Comparison of ENCODE assay signal across 1 cellular context in the genomic region with DNA sequence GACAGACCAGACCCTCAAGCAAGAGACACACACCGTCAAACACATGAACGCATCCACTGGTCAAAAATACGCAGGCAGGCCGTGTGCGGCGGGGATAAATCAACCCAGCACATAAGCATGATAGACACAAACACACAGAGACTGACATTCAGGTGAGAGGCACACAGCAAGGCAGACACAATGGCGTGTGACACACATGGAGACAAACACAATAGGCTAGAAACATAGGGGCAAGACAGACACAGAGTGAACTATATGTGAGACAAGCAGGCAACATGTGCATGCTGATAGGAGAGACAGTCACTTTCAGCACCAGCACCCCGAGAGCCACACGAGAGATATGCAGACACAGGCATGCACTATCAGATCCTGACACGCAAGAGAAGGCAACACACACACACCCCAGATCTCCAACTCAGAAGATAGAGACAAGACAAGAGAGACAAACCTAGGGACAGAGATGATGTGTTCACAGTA.
A peak's percentile ranks its signal among the peaks of the same experiment; 100 is the strongest.
TF ChIP-seq lines count a peak whose summit lies in the region.

No MANE protein-coding gene starts in this region.

TF ChIP-seq in K562, 482 proteins besides CTCF, POLR2A, EP300 and RAD21 (continued from another document and continues in another):
- TF ChIP-seq, protein P1, sequence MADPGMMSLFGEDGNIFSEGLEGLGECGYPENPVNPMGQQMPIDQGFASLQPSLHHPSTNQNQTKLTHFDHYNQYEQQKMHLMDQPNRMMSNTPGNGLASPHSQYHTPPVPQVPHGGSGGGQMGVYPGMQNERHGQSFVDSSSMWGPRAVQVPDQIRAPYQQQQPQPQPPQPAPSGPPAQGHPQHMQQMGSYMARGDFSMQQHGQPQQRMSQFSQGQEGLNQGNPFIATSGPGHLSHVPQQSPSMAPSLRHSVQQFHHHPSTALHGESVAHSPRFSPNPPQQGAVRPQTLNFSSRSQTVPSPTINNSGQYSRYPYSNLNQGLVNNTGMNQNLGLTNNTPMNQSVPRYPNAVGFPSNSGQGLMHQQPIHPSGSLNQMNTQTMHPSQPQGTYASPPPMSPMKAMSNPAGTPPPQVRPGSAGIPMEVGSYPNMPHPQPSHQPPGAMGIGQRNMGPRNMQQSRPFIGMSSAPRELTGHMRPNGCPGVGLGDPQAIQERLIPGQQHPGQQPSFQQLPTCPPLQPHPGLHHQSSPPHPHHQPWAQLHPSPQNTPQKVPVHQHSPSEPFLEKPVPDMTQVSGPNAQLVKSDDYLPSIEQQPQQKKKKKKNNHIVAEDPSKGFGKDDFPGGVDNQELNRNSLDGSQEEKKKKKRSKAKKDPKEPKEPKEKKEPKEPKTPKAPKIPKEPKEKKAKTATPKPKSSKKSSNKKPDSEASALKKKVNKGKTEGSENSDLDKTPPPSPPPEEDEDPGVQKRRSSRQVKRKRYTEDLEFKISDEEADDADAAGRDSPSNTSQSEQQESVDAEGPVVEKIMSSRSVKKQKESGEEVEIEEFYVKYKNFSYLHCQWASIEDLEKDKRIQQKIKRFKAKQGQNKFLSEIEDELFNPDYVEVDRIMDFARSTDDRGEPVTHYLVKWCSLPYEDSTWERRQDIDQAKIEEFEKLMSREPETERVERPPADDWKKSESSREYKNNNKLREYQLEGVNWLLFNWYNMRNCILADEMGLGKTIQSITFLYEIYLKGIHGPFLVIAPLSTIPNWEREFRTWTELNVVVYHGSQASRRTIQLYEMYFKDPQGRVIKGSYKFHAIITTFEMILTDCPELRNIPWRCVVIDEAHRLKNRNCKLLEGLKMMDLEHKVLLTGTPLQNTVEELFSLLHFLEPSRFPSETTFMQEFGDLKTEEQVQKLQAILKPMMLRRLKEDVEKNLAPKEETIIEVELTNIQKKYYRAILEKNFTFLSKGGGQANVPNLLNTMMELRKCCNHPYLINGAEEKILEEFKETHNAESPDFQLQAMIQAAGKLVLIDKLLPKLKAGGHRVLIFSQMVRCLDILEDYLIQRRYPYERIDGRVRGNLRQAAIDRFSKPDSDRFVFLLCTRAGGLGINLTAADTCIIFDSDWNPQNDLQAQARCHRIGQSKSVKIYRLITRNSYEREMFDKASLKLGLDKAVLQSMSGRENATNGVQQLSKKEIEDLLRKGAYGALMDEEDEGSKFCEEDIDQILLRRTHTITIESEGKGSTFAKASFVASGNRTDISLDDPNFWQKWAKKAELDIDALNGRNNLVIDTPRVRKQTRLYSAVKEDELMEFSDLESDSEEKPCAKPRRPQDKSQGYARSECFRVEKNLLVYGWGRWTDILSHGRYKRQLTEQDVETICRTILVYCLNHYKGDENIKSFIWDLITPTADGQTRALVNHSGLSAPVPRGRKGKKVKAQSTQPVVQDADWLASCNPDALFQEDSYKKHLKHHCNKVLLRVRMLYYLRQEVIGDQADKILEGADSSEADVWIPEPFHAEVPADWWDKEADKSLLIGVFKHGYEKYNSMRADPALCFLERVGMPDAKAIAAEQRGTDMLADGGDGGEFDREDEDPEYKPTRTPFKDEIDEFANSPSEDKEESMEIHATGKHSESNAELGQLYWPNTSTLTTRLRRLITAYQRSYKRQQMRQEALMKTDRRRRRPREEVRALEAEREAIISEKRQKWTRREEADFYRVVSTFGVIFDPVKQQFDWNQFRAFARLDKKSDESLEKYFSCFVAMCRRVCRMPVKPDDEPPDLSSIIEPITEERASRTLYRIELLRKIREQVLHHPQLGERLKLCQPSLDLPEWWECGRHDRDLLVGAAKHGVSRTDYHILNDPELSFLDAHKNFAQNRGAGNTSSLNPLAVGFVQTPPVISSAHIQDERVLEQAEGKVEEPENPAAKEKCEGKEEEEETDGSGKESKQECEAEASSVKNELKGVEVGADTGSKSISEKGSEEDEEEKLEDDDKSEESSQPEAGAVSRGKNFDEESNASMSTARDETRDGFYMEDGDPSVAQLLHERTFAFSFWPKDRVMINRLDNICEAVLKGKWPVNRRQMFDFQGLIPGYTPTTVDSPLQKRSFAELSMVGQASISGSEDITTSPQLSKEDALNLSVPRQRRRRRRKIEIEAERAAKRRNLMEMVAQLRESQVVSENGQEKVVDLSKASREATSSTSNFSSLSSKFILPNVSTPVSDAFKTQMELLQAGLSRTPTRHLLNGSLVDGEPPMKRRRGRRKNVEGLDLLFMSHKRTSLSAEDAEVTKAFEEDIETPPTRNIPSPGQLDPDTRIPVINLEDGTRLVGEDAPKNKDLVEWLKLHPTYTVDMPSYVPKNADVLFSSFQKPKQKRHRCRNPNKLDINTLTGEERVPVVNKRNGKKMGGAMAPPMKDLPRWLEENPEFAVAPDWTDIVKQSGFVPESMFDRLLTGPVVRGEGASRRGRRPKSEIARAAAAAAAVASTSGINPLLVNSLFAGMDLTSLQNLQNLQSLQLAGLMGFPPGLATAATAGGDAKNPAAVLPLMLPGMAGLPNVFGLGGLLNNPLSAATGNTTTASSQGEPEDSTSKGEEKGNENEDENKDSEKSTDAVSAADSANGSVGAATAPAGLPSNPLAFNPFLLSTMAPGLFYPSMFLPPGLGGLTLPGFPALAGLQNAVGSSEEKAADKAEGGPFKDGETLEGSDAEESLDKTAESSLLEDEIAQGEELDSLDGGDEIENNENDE (IDR thresholded peaks at IDR 0.05; ENCODE audit: low read depth, low read length) = no peak
- TF ChIP-seq PCBP2 (IDR thresholded peaks at IDR 0.05; ENCODE audit: low read depth, low read length, poor library complexity, severe bottlenecking) = no peak
- 0 out of 2 replicates have a peak, but pooled peaks have one; percentile 76 for TF ChIP-seq ZBTB43 (CRISPR knock-in tag; IDR thresholded peaks at IDR 0.05)
- no peak for TF ChIP-seq TCFL5 (CRISPR knock-in tag; conservative IDR thresholded peaks at IDR 0.05)
- no peak for TF ChIP-seq ADNP (tag; IDR thresholded peaks at IDR 0.05)
- no peak for TF ChIP-seq GATAD2B (IDR thresholded peaks at IDR 0.05; ENCODE audit: borderline replicate concordance)
- peak; percentile 89; the same call in 1 of the 2 replicates for TF ChIP-seq MECOM (CRISPR knock-in tag; IDR thresholded peaks at IDR 0.05)
- TF ChIP-seq ZNF778 (CRISPR knock-in tag; IDR thresholded peaks at IDR 0.05) = no peak
- TF ChIP-seq, protein P2, sequence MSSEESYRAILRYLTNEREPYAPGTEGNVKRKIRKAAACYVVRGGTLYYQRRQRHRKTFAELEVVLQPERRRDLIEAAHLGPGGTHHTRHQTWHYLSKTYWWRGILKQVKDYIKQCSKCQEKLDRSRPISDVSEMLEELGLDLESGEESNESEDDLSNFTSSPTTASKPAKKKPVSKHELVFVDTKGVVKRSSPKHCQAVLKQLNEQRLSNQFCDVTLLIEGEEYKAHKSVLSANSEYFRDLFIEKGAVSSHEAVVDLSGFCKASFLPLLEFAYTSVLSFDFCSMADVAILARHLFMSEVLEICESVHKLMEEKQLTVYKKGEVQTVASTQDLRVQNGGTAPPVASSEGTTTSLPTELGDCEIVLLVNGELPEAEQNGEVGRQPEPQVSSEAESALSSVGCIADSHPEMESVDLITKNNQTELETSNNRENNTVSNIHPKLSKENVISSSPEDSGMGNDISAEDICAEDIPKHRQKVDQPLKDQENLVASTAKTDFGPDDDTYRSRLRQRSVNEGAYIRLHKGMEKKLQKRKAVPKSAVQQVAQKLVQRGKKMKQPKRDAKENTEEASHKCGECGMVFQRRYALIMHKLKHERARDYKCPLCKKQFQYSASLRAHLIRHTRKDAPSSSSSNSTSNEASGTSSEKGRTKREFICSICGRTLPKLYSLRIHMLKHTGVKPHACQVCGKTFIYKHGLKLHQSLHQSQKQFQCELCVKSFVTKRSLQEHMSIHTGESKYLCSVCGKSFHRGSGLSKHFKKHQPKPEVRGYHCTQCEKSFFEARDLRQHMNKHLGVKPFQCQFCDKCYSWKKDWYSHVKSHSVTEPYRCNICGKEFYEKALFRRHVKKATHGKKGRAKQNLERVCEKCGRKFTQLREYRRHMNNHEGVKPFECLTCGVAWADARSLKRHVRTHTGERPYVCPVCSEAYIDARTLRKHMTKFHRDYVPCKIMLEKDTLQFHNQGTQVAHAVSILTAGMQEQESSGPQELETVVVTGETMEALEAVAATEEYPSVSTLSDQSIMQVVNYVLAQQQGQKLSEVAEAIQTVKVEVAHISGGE (CRISPR knock-in tag; IDR thresholded peaks at IDR 0.05) = peak in 1 of 3 experiments; percentile 71; a peak in 2 of 6 replicates
- TF ChIP-seq ZNF324 (CRISPR knock-in tag; IDR thresholded peaks at IDR 0.05) = no peak
- TF ChIP-seq, protein P3, sequence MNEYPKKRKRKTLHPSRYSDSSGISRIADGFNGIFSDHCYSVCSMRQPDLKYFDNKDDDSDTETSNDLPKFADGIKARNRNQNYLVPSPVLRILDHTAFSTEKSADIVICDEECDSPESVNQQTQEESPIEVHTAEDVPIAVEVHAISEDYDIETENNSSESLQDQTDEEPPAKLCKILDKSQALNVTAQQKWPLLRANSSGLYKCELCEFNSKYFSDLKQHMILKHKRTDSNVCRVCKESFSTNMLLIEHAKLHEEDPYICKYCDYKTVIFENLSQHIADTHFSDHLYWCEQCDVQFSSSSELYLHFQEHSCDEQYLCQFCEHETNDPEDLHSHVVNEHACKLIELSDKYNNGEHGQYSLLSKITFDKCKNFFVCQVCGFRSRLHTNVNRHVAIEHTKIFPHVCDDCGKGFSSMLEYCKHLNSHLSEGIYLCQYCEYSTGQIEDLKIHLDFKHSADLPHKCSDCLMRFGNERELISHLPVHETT (CRISPR knock-in tag; conservative IDR thresholded peaks at IDR 0.05 in 1 of 2, IDR thresholded peaks at IDR 0.05 in 1 of 2) = peak in 1 of 2 experiments; percentile 49; a peak in 1 of 4 replicates
- TF ChIP-seq CREB1 (IDR thresholded peaks at IDR 0.05) = peak; percentile 59; the same call in 1 of the 2 replicates
- TF ChIP-seq CREB1 (CRISPR knock-in tag; IDR thresholded peaks at IDR 0.05) = no peak; the same call in none of the 2 replicates
- TF ChIP-seq POLR3A (IDR thresholded peaks at IDR 0.05; ENCODE audit: borderline replicate concordance, extremely low read depth, insufficient read depth, insufficient read length) = no peak
- TF ChIP-seq EGR1 (conservative IDR thresholded peaks at IDR 0.05) = no peak
- TF ChIP-seq, protein P4, sequence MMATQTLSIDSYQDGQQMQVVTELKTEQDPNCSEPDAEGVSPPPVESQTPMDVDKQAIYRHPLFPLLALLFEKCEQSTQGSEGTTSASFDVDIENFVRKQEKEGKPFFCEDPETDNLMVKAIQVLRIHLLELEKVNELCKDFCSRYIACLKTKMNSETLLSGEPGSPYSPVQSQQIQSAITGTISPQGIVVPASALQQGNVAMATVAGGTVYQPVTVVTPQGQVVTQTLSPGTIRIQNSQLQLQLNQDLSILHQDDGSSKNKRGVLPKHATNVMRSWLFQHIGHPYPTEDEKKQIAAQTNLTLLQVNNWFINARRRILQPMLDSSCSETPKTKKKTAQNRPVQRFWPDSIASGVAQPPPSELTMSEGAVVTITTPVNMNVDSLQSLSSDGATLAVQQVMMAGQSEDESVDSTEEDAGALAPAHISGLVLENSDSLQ (IDR thresholded peaks at IDR 0.05) = peak; percentile 84
- no peak for TF ChIP-seq DIDO1 (tag; IDR thresholded peaks at IDR 0.05; ENCODE audit: low read depth)
- TF ChIP-seq ASH1L (IDR thresholded peaks at IDR 0.05; ENCODE audit: borderline replicate concordance, low read depth, partially characterized antibody) = no peak
- TF ChIP-seq ZNF24 (IDR thresholded peaks at IDR 0.05) = no peak
- no peak for TF ChIP-seq ZNF780A (CRISPR knock-in tag; IDR thresholded peaks at IDR 0.05)
- TF ChIP-seq, protein P5, sequence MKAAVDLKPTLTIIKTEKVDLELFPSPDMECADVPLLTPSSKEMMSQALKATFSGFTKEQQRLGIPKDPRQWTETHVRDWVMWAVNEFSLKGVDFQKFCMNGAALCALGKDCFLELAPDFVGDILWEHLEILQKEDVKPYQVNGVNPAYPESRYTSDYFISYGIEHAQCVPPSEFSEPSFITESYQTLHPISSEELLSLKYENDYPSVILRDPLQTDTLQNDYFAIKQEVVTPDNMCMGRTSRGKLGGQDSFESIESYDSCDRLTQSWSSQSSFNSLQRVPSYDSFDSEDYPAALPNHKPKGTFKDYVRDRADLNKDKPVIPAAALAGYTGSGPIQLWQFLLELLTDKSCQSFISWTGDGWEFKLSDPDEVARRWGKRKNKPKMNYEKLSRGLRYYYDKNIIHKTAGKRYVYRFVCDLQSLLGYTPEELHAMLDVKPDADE (conservative IDR thresholded peaks at IDR 0.05; ENCODE audit: control insufficient read depth, low read depth, low read length) = no peak
- TF ChIP-seq, protein P6, sequence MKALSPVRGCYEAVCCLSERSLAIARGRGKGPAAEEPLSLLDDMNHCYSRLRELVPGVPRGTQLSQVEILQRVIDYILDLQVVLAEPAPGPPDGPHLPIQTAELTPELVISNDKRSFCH (CRISPR knock-in tag; IDR thresholded peaks at IDR 0.05) = no peak
- TF ChIP-seq, protein P6 (tag; IDR thresholded peaks at IDR 0.05) = peak; percentile 52; the same call in 1 of the 2 replicates
- no peak for TF ChIP-seq PHB (CRISPR knock-in tag; IDR thresholded peaks at IDR 0.05)
- TF ChIP-seq, protein P7, sequence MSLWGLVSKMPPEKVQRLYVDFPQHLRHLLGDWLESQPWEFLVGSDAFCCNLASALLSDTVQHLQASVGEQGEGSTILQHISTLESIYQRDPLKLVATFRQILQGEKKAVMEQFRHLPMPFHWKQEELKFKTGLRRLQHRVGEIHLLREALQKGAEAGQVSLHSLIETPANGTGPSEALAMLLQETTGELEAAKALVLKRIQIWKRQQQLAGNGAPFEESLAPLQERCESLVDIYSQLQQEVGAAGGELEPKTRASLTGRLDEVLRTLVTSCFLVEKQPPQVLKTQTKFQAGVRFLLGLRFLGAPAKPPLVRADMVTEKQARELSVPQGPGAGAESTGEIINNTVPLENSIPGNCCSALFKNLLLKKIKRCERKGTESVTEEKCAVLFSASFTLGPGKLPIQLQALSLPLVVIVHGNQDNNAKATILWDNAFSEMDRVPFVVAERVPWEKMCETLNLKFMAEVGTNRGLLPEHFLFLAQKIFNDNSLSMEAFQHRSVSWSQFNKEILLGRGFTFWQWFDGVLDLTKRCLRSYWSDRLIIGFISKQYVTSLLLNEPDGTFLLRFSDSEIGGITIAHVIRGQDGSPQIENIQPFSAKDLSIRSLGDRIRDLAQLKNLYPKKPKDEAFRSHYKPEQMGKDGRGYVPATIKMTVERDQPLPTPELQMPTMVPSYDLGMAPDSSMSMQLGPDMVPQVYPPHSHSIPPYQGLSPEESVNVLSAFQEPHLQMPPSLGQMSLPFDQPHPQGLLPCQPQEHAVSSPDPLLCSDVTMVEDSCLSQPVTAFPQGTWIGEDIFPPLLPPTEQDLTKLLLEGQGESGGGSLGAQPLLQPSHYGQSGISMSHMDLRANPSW (CRISPR knock-in tag; IDR thresholded peaks at IDR 0.05) = no peak; the same call in 1 of the 2 replicates
- TF ChIP-seq DPF2 (IDR thresholded peaks at IDR 0.05) = peak; percentile 97
- TF ChIP-seq YY1 (IDR thresholded peaks at IDR 0.05; ENCODE audit: borderline replicate concordance in 1 of 3, control insufficient read depth in 1 of 3, extremely low read depth in 1 of 3, insufficient read depth in 3 of 3, insufficient read length in 1 of 3, insufficient replicate concordance in 2 of 3, low read depth in 1 of 3, low read length in 2 of 3) = no peak
- no peak for TF ChIP-seq TGIF2 (CRISPR knock-in tag; IDR thresholded peaks at IDR 0.05)
- TF ChIP-seq RBM15 (IDR thresholded peaks at IDR 0.05; ENCODE audit: insufficient read depth, low read length) = no peak
- TF ChIP-seq ZFP30 (CRISPR knock-in tag; IDR thresholded peaks at IDR 0.05; ENCODE audit: borderline replicate concordance) = no peak
- TF ChIP-seq ZNF217 (CRISPR knock-in tag; IDR thresholded peaks at IDR 0.05) = no peak
